In genomic region chr11:10857604-10858504, GRCh38 we compare ENCODE assay signal across 8 cellular contexts. TPM values are rescaled to one million over a fixed set of nuclear protein-coding genes. Genes with fewer than 3 reads are reported as not detected.
DNase-seq lines count a peak whose midpoint lies in the region; ATAC-seq and TF ChIP-seq lines count a peak whose summit lies in the region.

Gene ZBED5, minus strand, starts transcription at chr11:10858053. Its CDS starts 3,108 bp downstream, at chr11:10854945.

- TF ChIP-seq CTCF in WTC11 (IDR thresholded peaks at IDR 0.05) (no peak), cardiac fibroblast (IDR thresholded peaks at IDR 0.05; ENCODE audit: low read depth, low read length) (no peak)

- CTCF ChIA-PET in WTC11 (lab: Charles Lee): interaction anchor here (1.0 to 3.1 kb wide), 10 partner anchors 9 to 87 kb away, joined by 3 to 17 read pairs (median 6); partner anchors contain the start of gene EIF4G2

- no peaks in the 10 kb centered on the region for H3K27me3 Mint-ChIP-seq in WTC11 (ENCODE audit: low read depth)

- H3K36me3 Mint-ChIP-seq in WTC11: peaks cover 34% of the 10 kb centered on the region

- no peaks in the 10 kb centered on the region for H3K9me3 Mint-ChIP-seq in WTC11

- peak; percentile 93 for ATAC-seq in GM18909 (IDR thresholded peaks at IDR 0.05; ENCODE audit: poor library complexity, unreplicated experiment)
- peak; percentile 92 for ATAC-seq in HG03175 (IDR thresholded peaks at IDR 0.05; ENCODE audit: unreplicated experiment)
- ATAC-seq in WTC11: peak; percentile 96

- DNase-seq in AG08395 (ENCODE audit: low spot score): peak; percentile 96
- DNase-seq in NCI-H226: peak; percentile 98
- DNase-seq in WTC11 (ENCODE audit: low spot score): peak; percentile 96
- peak; percentile 98 for DNase-seq in cardiac fibroblast (ENCODE audit: low read depth in 2 of 2)
- DNase-seq in iPS-NIHi7 (ENCODE audit: extremely low spot score): peak; percentile 93
- peak; percentile 95 for DNase-seq in smooth muscle cell of the brain vasculature (ENCODE audit: low read depth, low spot score)

- peak within 1 kb of the TSS; percentile 91 to 97 for H3K4me3 ChIP-seq in cardiac fibroblast (replicated peaks in 1 of 2; ENCODE audit: low read depth in 2 of 2, low read length in 2 of 2)

- POLR2A ChIA-PET in WTC11 (lab: Charles Lee): interaction anchor here (0.5 to 3.1 kb wide), 17 partner anchors 8 to 1260 kb away, joined by 3 to 130 read pairs (median 4); partner anchors contain the start of gene EIF4G2

- peak within 1 kb of the TSS; percentile 100 for H3K27ac Mint-ChIP-seq in WTC11

- peaks cover 29% of the 10 kb centered on the region for H3K4me1 Mint-ChIP-seq in WTC11

- H3K4me3 Mint-ChIP-seq in WTC11: peak within 1 kb of the TSS; percentile 100

TF ChIP-seq in WTC11, 78 proteins besides CTCF, POLR2A, EP300 and RAD21 (continues in another document):
- TF ChIP-seq NFYB (CRISPR knock-in tag; conservative IDR thresholded peaks at IDR 0.05; ENCODE audit: low read depth) (peak; percentile 89), FOXJ3 (CRISPR knock-in tag; IDR thresholded peaks at IDR 0.05; ENCODE audit: borderline replicate concordance) (no peak), ZNF232 (CRISPR knock-in tag; IDR thresholded peaks at IDR 0.05) (0 out of 2 replicates have a peak, but pooled peaks have one; percentile 40), ETV6 (CRISPR knock-in tag; IDR thresholded peaks at IDR 0.05) (peak; percentile 62; the same call in 1 of the 2 replicates), JAZF1 (CRISPR knock-in tag; IDR thresholded peaks at IDR 0.05) (no peak), SP1 (CRISPR knock-in tag; conservative IDR thresholded peaks at IDR 0.05) (peak; percentile 58; the same call in 1 of the 2 replicates), ESRRA (CRISPR knock-in tag; IDR thresholded peaks at IDR 0.05; ENCODE audit: borderline replicate concordance) (no peak), TEAD1 (CRISPR knock-in tag; IDR thresholded peaks at IDR 0.05) (peak; percentile 41; the same call in 1 of the 2 replicates), NR3C1 (CRISPR knock-in tag; conservative IDR thresholded peaks at IDR 0.05; ENCODE audit: low read depth) (no peak), GABPB1 (CRISPR knock-in tag; IDR thresholded peaks at IDR 0.05) (peak; percentile 20), PRRX2 (CRISPR knock-in tag; IDR thresholded peaks at IDR 0.05) (no peak), JUN (CRISPR knock-in tag; IDR thresholded peaks at IDR 0.05) (0 out of 2 replicates have a peak, but pooled peaks have one; percentile 32), ZNF425 (CRISPR knock-in tag; conservative IDR thresholded peaks at IDR 0.05) (no peak), TCF7 (CRISPR knock-in tag; IDR thresholded peaks at IDR 0.05; ENCODE audit: low read depth) (no peak), MXD4 (CRISPR knock-in tag; IDR thresholded peaks at IDR 0.05; ENCODE audit: borderline replicate concordance) (no peak), FOXP1 (CRISPR knock-in tag; IDR thresholded peaks at IDR 0.05; ENCODE audit: borderline replicate concordance) (peak; percentile 76; the same call in 1 of the 2 replicates), KAT7 (CRISPR knock-in tag; IDR thresholded peaks at IDR 0.05; ENCODE audit: borderline replicate concordance) (peak; percentile 30; the same call in 1 of the 2 replicates), E2F1 (CRISPR knock-in tag; IDR thresholded peaks at IDR 0.05) (no peak), SMAD3 (CRISPR knock-in tag; IDR thresholded peaks at IDR 0.05; ENCODE audit: borderline replicate concordance) (peak; percentile 39; the same call in 1 of the 2 replicates)
- TF ChIP-seq, protein P1, sequence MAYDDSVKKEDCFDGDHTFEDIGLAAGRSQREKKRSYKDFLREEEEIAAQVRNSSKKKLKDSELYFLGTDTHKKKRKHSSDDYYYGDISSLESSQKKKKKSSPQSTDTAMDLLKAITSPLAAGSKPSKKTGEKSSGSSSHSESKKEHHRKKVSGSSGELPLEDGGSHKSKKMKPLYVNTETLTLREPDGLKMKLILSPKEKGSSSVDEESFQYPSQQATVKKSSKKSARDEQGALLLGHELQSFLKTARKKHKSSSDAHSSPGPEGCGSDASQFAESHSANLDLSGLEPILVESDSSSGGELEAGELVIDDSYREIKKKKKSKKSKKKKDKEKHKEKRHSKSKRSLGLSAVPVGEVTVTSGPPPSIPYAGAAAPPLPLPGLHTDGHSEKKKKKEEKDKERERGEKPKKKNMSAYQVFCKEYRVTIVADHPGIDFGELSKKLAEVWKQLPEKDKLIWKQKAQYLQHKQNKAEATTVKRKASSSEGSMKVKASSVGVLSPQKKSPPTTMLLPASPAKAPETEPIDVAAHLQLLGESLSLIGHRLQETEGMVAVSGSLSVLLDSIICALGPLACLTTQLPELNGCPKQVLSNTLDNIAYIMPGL (CRISPR knock-in tag; IDR thresholded peaks at IDR 0.05): peak; percentile 48
- TF ChIP-seq, protein P2, sequence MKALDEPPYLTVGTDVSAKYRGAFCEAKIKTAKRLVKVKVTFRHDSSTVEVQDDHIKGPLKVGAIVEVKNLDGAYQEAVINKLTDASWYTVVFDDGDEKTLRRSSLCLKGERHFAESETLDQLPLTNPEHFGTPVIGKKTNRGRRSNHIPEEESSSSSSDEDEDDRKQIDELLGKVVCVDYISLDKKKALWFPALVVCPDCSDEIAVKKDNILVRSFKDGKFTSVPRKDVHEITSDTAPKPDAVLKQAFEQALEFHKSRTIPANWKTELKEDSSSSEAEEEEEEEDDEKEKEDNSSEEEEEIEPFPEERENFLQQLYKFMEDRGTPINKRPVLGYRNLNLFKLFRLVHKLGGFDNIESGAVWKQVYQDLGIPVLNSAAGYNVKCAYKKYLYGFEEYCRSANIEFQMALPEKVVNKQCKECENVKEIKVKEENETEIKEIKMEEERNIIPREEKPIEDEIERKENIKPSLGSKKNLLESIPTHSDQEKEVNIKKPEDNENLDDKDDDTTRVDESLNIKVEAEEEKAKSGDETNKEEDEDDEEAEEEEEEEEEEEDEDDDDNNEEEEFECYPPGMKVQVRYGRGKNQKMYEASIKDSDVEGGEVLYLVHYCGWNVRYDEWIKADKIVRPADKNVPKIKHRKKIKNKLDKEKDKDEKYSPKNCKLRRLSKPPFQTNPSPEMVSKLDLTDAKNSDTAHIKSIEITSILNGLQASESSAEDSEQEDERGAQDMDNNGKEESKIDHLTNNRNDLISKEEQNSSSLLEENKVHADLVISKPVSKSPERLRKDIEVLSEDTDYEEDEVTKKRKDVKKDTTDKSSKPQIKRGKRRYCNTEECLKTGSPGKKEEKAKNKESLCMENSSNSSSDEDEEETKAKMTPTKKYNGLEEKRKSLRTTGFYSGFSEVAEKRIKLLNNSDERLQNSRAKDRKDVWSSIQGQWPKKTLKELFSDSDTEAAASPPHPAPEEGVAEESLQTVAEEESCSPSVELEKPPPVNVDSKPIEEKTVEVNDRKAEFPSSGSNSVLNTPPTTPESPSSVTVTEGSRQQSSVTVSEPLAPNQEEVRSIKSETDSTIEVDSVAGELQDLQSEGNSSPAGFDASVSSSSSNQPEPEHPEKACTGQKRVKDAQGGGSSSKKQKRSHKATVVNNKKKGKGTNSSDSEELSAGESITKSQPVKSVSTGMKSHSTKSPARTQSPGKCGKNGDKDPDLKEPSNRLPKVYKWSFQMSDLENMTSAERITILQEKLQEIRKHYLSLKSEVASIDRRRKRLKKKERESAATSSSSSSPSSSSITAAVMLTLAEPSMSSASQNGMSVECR (CRISPR knock-in tag; IDR thresholded peaks at IDR 0.05; ENCODE audit: borderline replicate concordance): peak; percentile 51; the same call in 1 of the 2 replicates
- TF ChIP-seq, protein P3, sequence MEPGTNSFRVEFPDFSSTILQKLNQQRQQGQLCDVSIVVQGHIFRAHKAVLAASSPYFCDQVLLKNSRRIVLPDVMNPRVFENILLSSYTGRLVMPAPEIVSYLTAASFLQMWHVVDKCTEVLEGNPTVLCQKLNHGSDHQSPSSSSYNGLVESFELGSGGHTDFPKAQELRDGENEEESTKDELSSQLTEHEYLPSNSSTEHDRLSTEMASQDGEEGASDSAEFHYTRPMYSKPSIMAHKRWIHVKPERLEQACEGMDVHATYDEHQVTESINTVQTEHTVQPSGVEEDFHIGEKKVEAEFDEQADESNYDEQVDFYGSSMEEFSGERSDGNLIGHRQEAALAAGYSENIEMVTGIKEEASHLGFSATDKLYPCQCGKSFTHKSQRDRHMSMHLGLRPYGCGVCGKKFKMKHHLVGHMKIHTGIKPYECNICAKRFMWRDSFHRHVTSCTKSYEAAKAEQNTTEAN (CRISPR knock-in tag; IDR thresholded peaks at IDR 0.05): peak; percentile 17; the same call in 1 of the 2 replicates

RNA-seq across cellular contexts. Expression of gene ZBED5, which starts in this region (rescaled TPM):
- total RNA-seq in WTC11 (2021): 44.9 to 49.5 TPM (median 48.7 TPM) in 3 replicates

Comparison
In these comparisons a context has a peak if more than half of its experiments do, and no peak if none do; other contexts are left out.
1. Peak in every context shown above with its lines: DNase-seq, ATAC-seq and H3K4me3 ChIP-seq.